ENCODE assay signal across 18 cellular contexts in genomic region chr18:47457614-47458013, GRCh38.
DNase-seq lines count a peak whose midpoint lies in the region; ATAC-seq and TF ChIP-seq lines count a peak whose summit lies in the region.
"Had no signal": no experiment of that assay in that cellular context is flagged by ENCODE, and none has a peak within 500 bp of the region (broad histone marks: within the 10 kb centered on the region; RNA-seq: fewer than 3 reads in every experiment).

No MANE protein-coding gene starts in this region.

- H3K9me3 Mint-ChIP-seq in activated naive CD4-positive, alpha-beta T cell treated with anti-CD3 and anti-CD28 coated beads, Interleukin-2, amount 10 ng/mL, durations not matched to agents 7 days and 5 days: no peaks in the 10 kb centered on the region
- H3K9me3 Mint-ChIP-seq: CD8-positive, alpha-beta T cell had no signal

- H3K9me3 ChIP-seq in mucosa of descending colon: no peaks in the 10 kb centered on the region
- H3K9me3 ChIP-seq: BLaER1, Caco-2 had no signal

- ATAC-seq in mucosa of descending colon: peak; percentile 61
- ATAC-seq: CD8-positive, alpha-beta T cell had no signal

- H3K36me3 ChIP-seq in mucosa of descending colon (ENCODE audit: low read depth): no peaks in the 10 kb centered on the region
- H3K36me3 ChIP-seq: BLaER1 had no signal

- TF ChIP-seq CTCF in coronary artery (IDR thresholded peaks at IDR 0.05): no peak
- TF ChIP-seq CTCF in mucosa of descending colon (IDR thresholded peaks at IDR 0.05): no peak

- no peaks in the 10 kb centered on the region for H3K4me1 Mint-ChIP-seq in activated naive CD4-positive, alpha-beta T cell treated with anti-CD3 and anti-CD28 coated beads, Interleukin-2, amount 10 ng/mL, durations not matched to agents 7 days and 5 days
- H3K4me1 Mint-ChIP-seq: B cell; CD4-positive, CD25-positive, alpha-beta regulatory T cell had no signal

- DNase-seq in activated naive CD4-positive, alpha-beta T cell treated with anti-CD3 and anti-CD28 coated beads, Interleukin-2, amount 10 ng/mL, durations not matched to agents 7 days and 5 days: no peak
- no peak for DNase-seq in activated naive CD4-positive, alpha-beta T cell treated with anti-CD3 and anti-CD28 coated beads, Interleukin-2, amount 50 U/mL, for 16 hours
- DNase-seq in coronary artery (ENCODE audit: low spot score): peak; percentile 36
- DNase-seq in mucosa of descending colon: no peak
- no peak for DNase-seq in effector CD8-positive, alpha-beta T cell (lab: John Stamatoyannopoulos, UW)
- no peak for DNase-seq in nucleus accumbens (lab: John Stamatoyannopoulos, UW)
- DNase-seq: Caco-2; CD4-positive, CD25-positive, alpha-beta regulatory T cell; CD8-positive, alpha-beta T cell; DMS153; DND-41; GM23248; H7; HCEC 1CT had no signal

- H3K4me1 ChIP-seq in mucosa of descending colon (ENCODE audit: low read depth): peaks cover 10% of the 10 kb centered on the region
- H3K4me1 ChIP-seq: BLaER1, Caco-2 had no signal

- intact Hi-C loops in mucosa of descending colon (cut with DNase I, micrococcal nuclease): no loop called here

- no peak overlapping the region for H3K27ac ChIP-seq in coronary artery
- H3K27ac ChIP-seq: 22Rv1, BLaER1, C4-2B, GM23248 had no signal

- no peak overlapping the region for H3K4me3 ChIP-seq in coronary artery
- no peak overlapping the region for H3K4me3 ChIP-seq in mucosa of descending colon
- H3K4me3 ChIP-seq: BLaER1, GM23248 had no signal

- no peaks in the 10 kb centered on the region for H3K36me3 Mint-ChIP-seq in activated naive CD4-positive, alpha-beta T cell treated with anti-CD3 and anti-CD28 coated beads, Interleukin-2, amount 10 ng/mL, durations not matched to agents 7 days and 5 days
- H3K36me3 Mint-ChIP-seq: CD4-positive, CD25-positive, alpha-beta regulatory T cell; CD8-positive, alpha-beta T cell had no signal

- peak overlapping the region; percentile 61 for H3K27ac Mint-ChIP-seq in activated naive CD4-positive, alpha-beta T cell treated with anti-CD3 and anti-CD28 coated beads, Interleukin-2, amount 10 ng/mL, durations not matched to agents 7 days and 5 days
- H3K27ac Mint-ChIP-seq: B cell; CD4-positive, CD25-positive, alpha-beta regulatory T cell; CD8-positive, alpha-beta T cell had no signal

- H3K4me3 Mint-ChIP-seq in activated naive CD4-positive, alpha-beta T cell treated with anti-CD3 and anti-CD28 coated beads, Interleukin-2, amount 10 ng/mL, durations not matched to agents 7 days and 5 days: no peak overlapping the region
- H3K4me3 Mint-ChIP-seq: B cell; CD8-positive, alpha-beta T cell had no signal

- CTCF ChIA-PET in activated naive CD4-positive, alpha-beta T cell treated with anti-CD3 and anti-CD28 coated beads, Interleukin-2, amount 10 ng/mL, durations not matched to agents 7 days and 5 days (lab: Charles Lee): no interaction called here

- peaks cover 5% of the 10 kb centered on the region for H3K27me3 Mint-ChIP-seq in activated naive CD4-positive, alpha-beta T cell treated with anti-CD3 and anti-CD28 coated beads, Interleukin-2, amount 10 ng/mL, durations not matched to agents 7 days and 5 days
- H3K27me3 Mint-ChIP-seq: CD4-positive, CD25-positive, alpha-beta regulatory T cell had no signal
